In genomic region chr3:185207931-185208746, GRCh38 we compare ENCODE assay signal across 10 cellular contexts. TPM values are rescaled to one million over a fixed set of nuclear protein-coding genes. Genes with fewer than 3 reads are reported as not detected.
DNase-seq lines count a peak whose midpoint lies in the region; ATAC-seq and TF ChIP-seq lines count a peak whose summit lies in the region.
"Had no signal": no experiment of that assay in that cellular context is flagged by ENCODE, and none has a peak within 500 bp of the region (broad histone marks: within the 10 kb centered on the region; RNA-seq: fewer than 3 reads in every experiment).

No MANE protein-coding gene starts in this region.

- peak; percentile 96 for ATAC-seq in HG03342 (IDR thresholded peaks at IDR 0.05; ENCODE audit: unreplicated experiment)
- no peak for ATAC-seq in heart right ventricle

- H3K4me1 ChIP-seq in endodermal cell (ENCODE audit: control insufficient read depth, insufficient read depth, low read length), result no peaks in the 10 kb centered on the region
- no peaks in the 10 kb centered on the region for H3K4me1 ChIP-seq in heart right ventricle
- H3K4me1 ChIP-seq in esophagus muscularis mucosa, result no peaks in the 10 kb centered on the region

- 92 to 93% methylated on average over 4 to 6 of the region's 6 CpGs for WGBS in endodermal cell (ENCODE audit: insufficient coverage in 1 of 2, insufficient read length in 1 of 2), 2 experiments
- 85 to 89% methylated on average over 6 of the region's 6 CpGs for WGBS in heart right ventricle, 2 donors
- WGBS in esophagus muscularis mucosa, result 82% methylated on average over 6 of the region's 6 CpGs

- no peak for TF ChIP-seq CTCF in GM13976 (IDR thresholded peaks at IDR 0.05; ENCODE audit: borderline replicate concordance, control extremely low read depth, extremely low read depth, insufficient read depth, missing control alignments)
- TF ChIP-seq CTCF in GM20000 (IDR thresholded peaks at IDR 0.05; ENCODE audit: extremely low read depth, missing control alignments), result no peak
- no peak for TF ChIP-seq CTCF in endodermal cell (conservative IDR thresholded peaks at IDR 0.05)
- TF ChIP-seq CTCF in heart right ventricle (IDR thresholded peaks at IDR 0.05), result no peak
- TF ChIP-seq CTCF in esophagus muscularis mucosa (IDR thresholded peaks at IDR 0.05), result no peak

- TF ChIP-seq POLR2A in esophagus muscularis mucosa (IDR thresholded peaks at IDR 0.05; ENCODE audit: low read depth), result no peak

- no peaks in the 10 kb centered on the region for H3K4me1 Mint-ChIP-seq in endodermal cell

- no peak overlapping the region for H3K27ac ChIP-seq in endodermal cell (ENCODE audit: low read depth, low read length)
- H3K27ac ChIP-seq in heart right ventricle, result no peak overlapping the region
- no peak overlapping the region for H3K27ac ChIP-seq in esophagus muscularis mucosa (replicated peaks in 1 of 4)

- H3K36me3 ChIP-seq in endodermal cell (ENCODE audit: control insufficient read depth, insufficient read depth, low read length) (peaks cover 20% of the 10 kb centered on the region), heart right ventricle (peaks cover 0 to 15% (median 0%) of the 10 kb centered on the region in 9 donors), esophagus muscularis mucosa (peaks cover 0 to 8% (median 0%) of the 10 kb centered on the region in 4 donors)

- H3K27me3 ChIP-seq in endodermal cell (ENCODE audit: control insufficient read depth, insufficient read depth, low read length, poor library complexity, severe bottlenecking) (no peaks in the 10 kb centered on the region), heart right ventricle (no peaks in the 10 kb centered on the region), esophagus muscularis mucosa (no peaks in the 10 kb centered on the region)

- no peaks in the 10 kb centered on the region for H3K9me3 ChIP-seq in endodermal cell (ENCODE audit: control insufficient read depth, low read length)
- H3K9me3 ChIP-seq in heart right ventricle, result no peaks in the 10 kb centered on the region
- H3K9me3 ChIP-seq in esophagus muscularis mucosa, result no peaks in the 10 kb centered on the region

- in situ Hi-C loops in GM13976 (cut with MboI; ENCODE audit: low sequenced_read_pairs, unreplicated experiment), result no loop called here

- H3K36me3 Mint-ChIP-seq in endodermal cell (ENCODE audit: low read depth), result peaks cover 34% of the 10 kb centered on the region

- no peak overlapping the region for H3K4me3 Mint-ChIP-seq in endodermal cell
- H3K4me3 Mint-ChIP-seq: neural crest cell had no signal

- H3K27me3 Mint-ChIP-seq in endodermal cell (ENCODE audit: insufficient read depth), result no peaks in the 10 kb centered on the region

- H3K9ac ChIP-seq in endodermal cell (ENCODE audit: extremely low read depth, low read length, poor library complexity, severe bottlenecking), result no peak overlapping the region

- TF ChIP-seq EP300 in esophagus muscularis mucosa (IDR thresholded peaks at IDR 0.05), result no peak

- peak overlapping the region; percentile 23 for H3K27ac Mint-ChIP-seq in endodermal cell

- H3K4me3 ChIP-seq in endodermal cell (ENCODE audit: low read length), result no peak overlapping the region
- H3K4me3 ChIP-seq in heart right ventricle, result no peak overlapping the region
- H3K4me3 ChIP-seq in esophagus muscularis mucosa, result no peak overlapping the region

- H3K9me3 Mint-ChIP-seq in endodermal cell, result no peaks in the 10 kb centered on the region
- H3K9me3 Mint-ChIP-seq: neural crest cell had no signal

- DNase-seq in GM13976 (ENCODE audit: low spot score) (peak; percentile 45), GM20000 (ENCODE audit: low spot score) (peak; percentile 60), endodermal cell (no peak), heart right ventricle (no peak), NCI-H1105 treated with DMSO at 0.1 percent for 48 hours (lab: John Stamatoyannopoulos, UW) (no peak), esophagus muscularis mucosa (ENCODE audit: extremely low spot score) (no peak)
- DNase-seq in stimulated activated CD4-positive, alpha-beta T cell treated with anti-CD3 and anti-CD28 coated beads, Interleukin-4, amount 100 ng/mL, for 4 hours, result no peak
- DNase-seq: cortex of kidney had no signal

- intact Hi-C loops in heart right ventricle (cut with DNase I) (no loop called here), esophagus muscularis mucosa (cut with DNase I) (no loop called here)

RNA-seq across cellular contexts. Expression of gene EHHADH, which starts 45.7 kb away (rescaled TPM):
- 10 to 100 TPM; 58.7 to 79.2 TPM for total RNA-seq in endodermal cell
- 6.3 TPM for polyA plus RNA-seq in endodermal cell (2013, experiment 1 of 2)
- polyA plus RNA-seq in endodermal cell (2013, experiment 2 of 2), result 7.1 TPM
- total RNA-seq in heart right ventricle, result 10 to 100 TPM; 15.0 to 31.0 (median 20.4) TPM
- 1 to 10 TPM; 3.8 to 4.4 TPM for polyA plus RNA-seq in heart right ventricle
- 1 to 10 TPM; 2.1 to 4.7 (median 3.8) TPM for total RNA-seq in esophagus muscularis mucosa

RNA-seq across cellular contexts. Expression of gene C3orf70, which starts 55.3 kb away (rescaled TPM):
- total RNA-seq in endodermal cell, result 1 to 10 TPM in 1 of 2 donors, under 1 TPM in 1; 0.88 to 5.0 TPM
- polyA plus RNA-seq in endodermal cell (2013, experiment 1 of 2), result 5.9 TPM
- 4.8 TPM for polyA plus RNA-seq in endodermal cell (2013, experiment 2 of 2)
- 1 to 10 TPM; 1.4 to 2.2 (median 1.7) TPM for total RNA-seq in heart right ventricle
- 1 to 10 TPM in 1 of 2 donors, under 1 TPM in 1; 0.75 to 1.2 TPM for polyA plus RNA-seq in heart right ventricle
- total RNA-seq in esophagus muscularis mucosa, result 10 to 100 TPM; 33.1 to 54.0 (median 38.9) TPM

Comparison
In these comparisons a context has a peak if more than half of its experiments do, and no peak if none do; other contexts are left out.
1. DNase-seq: peak in GM13976 (single experiment) and GM20000 (single experiment); none in endodermal cell (single experiment), heart right ventricle (0 of 2), NCI-H1105 treated with DMSO at 0.1 percent for 48 hours (single experiment), stimulated activated CD4-positive, alpha-beta T cell treated with anti-CD3 and anti-CD28 coated beads, Interleukin-4, amount 100 ng/mL, for 4 hours (0 of 2) and esophagus muscularis mucosa (single experiment).
2. RNA of gene C3orf70, which starts 55.3 kb away (total RNA-seq): 33.1 to 54.0 TPM in esophagus muscularis mucosa; 0.88 to 5.0 TPM in endodermal cell and 1.4 to 2.2 TPM in heart right ventricle; every median in the first group is over 4 times any median in the second.